13 cellular contexts compared by ENCODE assay signal in the genomic region with DNA sequence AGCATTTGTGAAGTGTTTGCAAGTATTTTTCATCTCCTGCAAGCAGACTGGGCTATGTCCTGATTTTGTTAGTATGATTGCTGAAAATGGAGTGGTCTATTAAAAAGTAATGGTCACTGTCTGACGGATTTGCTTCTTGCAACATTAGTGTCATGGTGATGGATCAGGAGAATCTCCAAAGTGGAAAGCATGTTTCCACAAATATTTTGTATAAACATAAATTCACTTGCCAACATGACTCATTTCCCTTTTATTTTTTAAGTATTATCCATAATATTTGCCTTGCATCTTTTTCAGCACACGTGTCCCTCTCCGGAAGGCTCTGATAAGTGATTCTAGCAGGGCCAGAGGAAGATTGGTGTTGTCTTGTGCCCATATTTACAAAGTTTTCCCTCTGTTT. TPM values are rescaled to one million over a fixed set of nuclear protein-coding genes. Genes with fewer than 3 reads are reported as not detected.
"Had no signal": no experiment of that assay in that cellular context is flagged by ENCODE, and none has a peak within 500 bp of the region (broad histone marks: within the 10 kb centered on the region; RNA-seq: fewer than 3 reads in every experiment).

No MANE protein-coding gene starts in this region.

- H3K36me3 ChIP-seq: colonic mucosa, heart left ventricle, right atrium auricular region had no signal

- H3K27ac ChIP-seq: colonic mucosa, heart left ventricle, right atrium auricular region had no signal

- H3K4me1 ChIP-seq: colonic mucosa, heart left ventricle, right atrium auricular region had no signal

- H3K27me3 ChIP-seq: colonic mucosa, right atrium auricular region had no signal

- H3K4me3 ChIP-seq: colonic mucosa, heart left ventricle, right atrium auricular region had no signal

- DNase-seq: colonic mucosa; dermis blood vessel endothelial cell; erythroblast; heart left ventricle; hypothalamus; islet precursor cell; natural killer cell; posterior cingulate gyrus; small intestine; stimulated activated CD4-positive, alpha-beta T cell treated with anti-CD3 and anti-CD28 coated beads, Interleukin-12 subunit alpha, Interleukin-12 subunit beta, amount 100 ng/mL, for 4 hours; stimulated activated naive CD4-positive, alpha-beta T cell treated with Interleukin-2 at 50 U/mL for 16 hours had no signal

RNA-seq across cellular contexts. Expression of gene CACNA2D3, which starts 27.4 kb away (rescaled TPM):
- polyA plus RNA-seq: endothelial cell of umbilical vein had no signal
